Comparison of ENCODE assay signal across 25 cellular contexts in the genomic region with DNA sequence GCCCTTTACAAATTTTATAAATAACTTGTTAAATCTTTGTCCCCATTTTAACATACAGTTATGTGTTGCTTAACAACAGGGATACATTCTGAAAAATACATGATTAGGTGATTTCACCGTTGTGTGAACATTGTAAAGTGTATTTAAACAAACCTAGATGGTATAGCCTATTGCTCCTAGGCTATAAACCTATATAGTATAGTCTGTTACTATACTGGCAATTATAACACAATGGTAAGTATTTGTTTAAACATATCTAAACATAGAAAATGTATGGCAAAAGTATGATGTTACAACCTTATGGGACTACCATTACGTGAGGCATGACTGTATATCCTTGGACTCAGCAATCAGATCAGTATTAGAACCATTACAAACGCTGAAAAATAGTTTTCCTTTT. TPM values are rescaled to one million over a fixed set of nuclear protein-coding genes. Genes with fewer than 3 reads are reported as not detected.
A peak's percentile ranks its signal among the peaks of the same experiment; 100 is the strongest.
DNase-seq lines count a peak whose midpoint lies in the region; ATAC-seq, FAIRE-seq and TF ChIP-seq lines count a peak whose summit lies in the region.
"Had no signal": no experiment of that assay in that cellular context is flagged by ENCODE, and none has a peak within 500 bp of the region (broad histone marks: within the 10 kb centered on the region; RNA-seq: fewer than 3 reads in every experiment).

No MANE protein-coding gene starts in this region.

- ATAC-seq in CD4-positive, alpha-beta T cell (ENCODE audit: poor library complexity) = no peak
- ATAC-seq in GM21619 (IDR thresholded peaks at IDR 0.05; ENCODE audit: unreplicated experiment) = no peak
- ATAC-seq: A549 had no signal

- no peaks in the 10 kb centered on the region for H3K27me3 ChIP-seq in CD4-positive, alpha-beta T cell (ENCODE audit: control insufficient read depth, insufficient read depth, low read length)
- H3K27me3 ChIP-seq: BE2C; BLaER1 treated with 17β-estradiol and CSF1 and Interleukin-3, amounts not matched to agents 10 nM and 100 nM had no signal

- peaks cover 40% of the 10 kb centered on the region for H3K36me3 Mint-ChIP-seq in CD4-positive, alpha-beta T cell (ENCODE audit: low read depth)

- H3K27ac Mint-ChIP-seq in CD4-positive, alpha-beta T cell = peak overlapping the region; percentile 56

- POLR2A ChIA-PET in CD4-positive, alpha-beta T cell (lab: Charles Lee) = interaction anchor here (1.0 kb wide), 1 partner anchor 73 kb away, joined by 3 read pairs; no protein-coding TSS in a partner anchor

- FAIRE-seq in G401.6 (lab: Jason Lieb, UNC) = peak; percentile 25
- FAIRE-seq in colon (lab: Jason Lieb, UNC) = peak; percentile 45
- FAIRE-seq in urothelium cell line (lab: Jason Lieb, UNC) = no peak
- FAIRE-seq: A549, GM12891, GM18507, H54 had no signal

- H3K4me1 Mint-ChIP-seq in CD4-positive, alpha-beta T cell (ENCODE audit: low read depth) = peaks cover 45% of the 10 kb centered on the region

- no peaks in the 10 kb centered on the region for H3K9me3 ChIP-seq in CD4-positive, alpha-beta T cell (ENCODE audit: control insufficient read depth, low read length)
- H3K9me3 ChIP-seq: A549; BE2C; BLaER1 treated with 17β-estradiol and CSF1 and Interleukin-3, amounts not matched to agents 10 nM and 100 nM; HAP-1 had no signal

- DNase-seq in CD4-positive, alpha-beta T cell = no peak
- no peak for DNase-seq in caudate nucleus (lab: John Stamatoyannopoulos, UW)
- DNase-seq in urothelium cell line (ENCODE audit: low spot score) = no peak
- DNase-seq: 8988T; ACHN; AML-193; BE2C; Calu3; CD4-positive, alpha-beta memory T cell; COR-L47; DMS79; EL; GF-D8; GOT3; HFFc6 had no signal

- H3K9me3 Mint-ChIP-seq in CD4-positive, alpha-beta T cell = no peaks in the 10 kb centered on the region
- H3K9me3 Mint-ChIP-seq: CD14-positive monocyte; CD4-positive, alpha-beta memory T cell; HFFc6 had no signal

- intact Hi-C loops in CD4-positive, alpha-beta T cell (cut with DNase I, micrococcal nuclease) = no loop called here

- H3K4me3 Mint-ChIP-seq in CD4-positive, alpha-beta T cell = no peak overlapping the region
- H3K4me3 Mint-ChIP-seq: CD14-positive monocyte, HFFc6 had no signal

- TF ChIP-seq CTCF in CD4-positive, alpha-beta T cell (IDR thresholded peaks at IDR 0.05) = no peak

- H3K27me3 Mint-ChIP-seq in CD4-positive, alpha-beta T cell = no peaks in the 10 kb centered on the region
- H3K27me3 Mint-ChIP-seq: CD4-positive, alpha-beta memory T cell had no signal

- H3K27ac ChIP-seq in CD4-positive, alpha-beta T cell (ENCODE audit: low read depth, low read length) = no peak overlapping the region
- no peak overlapping the region for H3K27ac ChIP-seq in caudate nucleus (ENCODE audit: low read depth, low read length)
- H3K27ac ChIP-seq: A549 had no signal

- CTCF ChIA-PET in CD4-positive, alpha-beta T cell (lab: Charles Lee) = no interaction called here

RNA-seq across cellular contexts. Expression of a gene that starts 36.6 kb away (rescaled TPM):
- 10 to 100 TPM; 51.6 to 52.3 TPM for total RNA-seq in CD4-positive, alpha-beta T cell
